ENCODE assay signal across 10 cellular contexts in genomic region chr4:40333921-40334352, GRCh38. TPM values are rescaled to one million over a fixed set of nuclear protein-coding genes. Genes with fewer than 3 reads are reported as not detected.
DNase-seq lines count a peak whose midpoint lies in the region; ATAC-seq and TF ChIP-seq lines count a peak whose summit lies in the region.
"Had no signal": no experiment of that assay in that cellular context is flagged by ENCODE, and none has a peak within 500 bp of the region (broad histone marks: within the 10 kb centered on the region; RNA-seq: fewer than 3 reads in every experiment).

No MANE protein-coding gene starts in this region.

- under 1% methylated on average over 8 of the region's 8 CpGs for WGBS in SK-N-SH (ENCODE audit: low lambda C conversion rate)

- H3K27me3 ChIP-seq in BJ (ENCODE audit: control insufficient read depth, insufficient read depth, low read length) (0 out of 2 replicates have a peak, but pooled peaks cover 1% of the 10 kb centered on the region), SK-N-SH (ENCODE audit: insufficient read depth) (no peaks in the 10 kb centered on the region)

- peak; percentile 47 to 78; a peak in 2 of 4 replicates for TF ChIP-seq EP300 in SK-N-SH (IDR thresholded peaks at IDR 0.05; ENCODE audit: borderline replicate concordance in 1 of 2, low read depth in 1 of 2, low read length in 1 of 2)

- H3F3A ChIP-seq in SK-N-SH (replicated peaks; ENCODE audit: insufficient read depth) = peaks cover 5% of the 10 kb centered on the region

- no peak; the same call in 1 of the 2 replicates for TF ChIP-seq RAD21 in SK-N-SH (IDR thresholded peaks at IDR 0.05; ENCODE audit: low read length)

- no peaks in the 10 kb centered on the region for H3K36me3 ChIP-seq in BJ (ENCODE audit: control insufficient read depth, insufficient read depth, low read length)
- no peaks in the 10 kb centered on the region for H3K36me3 ChIP-seq in SK-N-SH (replicated peaks in 1 of 2; ENCODE audit: control insufficient read depth in 1 of 2, insufficient read depth in 2 of 2, low read length in 1 of 2)

- no peaks in the 10 kb centered on the region for H3K36me3 Mint-ChIP-seq in activated naive CD4-positive, alpha-beta T cell treated with anti-CD3 and anti-CD28 coated beads, Interleukin-2, amount 50 U/mL, for 72 hours

- CTCF ChIA-PET in BJ (lab: Yijun Ruan, JAX) = interaction anchor here (0.5 to 2.9 kb wide), 4 partner anchors 9 to 1385 kb away, joined by 3 to 22 read pairs (median 9); partner anchors contain the start of gene N4BP2
- CTCF ChIA-PET in SK-N-SH (lab: Yijun Ruan, JAX) = interaction anchor here (1.3 to 6.9 kb wide), 5 partner anchors 8 to 278 kb away, joined by 3 to 32 read pairs (median 4); partner anchors contain the start of gene N4BP2

- H3K4me1 ChIP-seq in SK-N-SH (ENCODE audit: control insufficient read depth in 1 of 2, insufficient read depth in 2 of 2, low read depth in 1 of 2, low read length in 1 of 2) = peaks cover 25 to 35% of the 10 kb centered on the region in 2 experiments

- peaks cover 0 to 4% of the 10 kb centered on the region in 2 donors for H3K9me3 Mint-ChIP-seq in activated naive CD4-positive, alpha-beta T cell treated with anti-CD3 and anti-CD28 coated beads, Interleukin-2, amount 50 U/mL, for 72 hours

- H3K9me2 ChIP-seq in SK-N-SH = no peaks in the 10 kb centered on the region

- no peak overlapping the region for H3K4me3 ChIP-seq in BJ (ENCODE audit: low read depth, low read length)
- H3K4me3 ChIP-seq in SK-N-SH (ENCODE audit: low read depth in 2 of 2, low read length in 1 of 2) = no peak overlapping the region

- TF ChIP-seq CTCF in BJ (IDR thresholded peaks at IDR 0.05; ENCODE audit: insufficient read depth, low read depth, low read length) (no peak), SK-N-SH (IDR thresholded peaks at IDR 0.05) (no peak)

- H4K20me1 ChIP-seq in SK-N-SH (ENCODE audit: insufficient read depth) = no peaks in the 10 kb centered on the region

- H3K27ac Mint-ChIP-seq in activated naive CD4-positive, alpha-beta T cell treated with anti-CD3 and anti-CD28 coated beads, Interleukin-2, amount 50 U/mL, for 72 hours = no peak overlapping the region

- H3K27ac ChIP-seq in SK-N-SH (ENCODE audit: low read depth in 2 of 2, low read length in 1 of 2) = peak overlapping the region; percentile 53 to 84

- H2AFZ ChIP-seq in SK-N-SH (ENCODE audit: low read depth) = peak overlapping the region; percentile 78

- no peak for ATAC-seq in HG03565 (IDR thresholded peaks at IDR 0.05; ENCODE audit: unreplicated experiment)
- ATAC-seq in activated naive CD4-positive, alpha-beta T cell treated with anti-CD3 and anti-CD28 coated beads, Interleukin-2, amount 50 U/mL, for 72 hours = no peak

- no peak overlapping the region for H3K9ac ChIP-seq in SK-N-SH

- DNase-seq in BJ (ENCODE audit: low read depth) (peak; percentile 46), LoVo (ENCODE audit: low spot score) (peak; percentile 47), SK-N-SH (peak; percentile 72), iPS-NIHi7 (ENCODE audit: extremely low spot score) (peak; percentile 50), activated gamma-delta T cell (lab: John Stamatoyannopoulos, UW) (no peak)
- DNase-seq in stimulated activated CD4-positive, alpha-beta T cell treated with anti-CD3 and anti-CD28 coated beads, Interleukin-12 subunit alpha, Interleukin-12 subunit beta, amount 100 ng/mL, for 4 hours = no peak
- DNase-seq in activated naive CD4-positive, alpha-beta T cell treated with anti-CD3 and anti-CD28 coated beads, Interleukin-2, amount 50 U/mL, for 72 hours (ENCODE audit: low spot score in 2 of 2) = no peak
- DNase-seq: NCI-H2081 treated with DMSO at 0.1 percent for 48 hours; stimulated activated naive CD4-positive, alpha-beta T cell had no signal

- H3K79me2 ChIP-seq in SK-N-SH (ENCODE audit: insufficient read depth) = no peaks in the 10 kb centered on the region

- H3K4me2 ChIP-seq in SK-N-SH = peak overlapping the region; percentile 59

- POLR2A ChIA-PET in BJ (lab: Charles Lee) = interaction anchor here (1.0 kb wide), 1 partner anchor 12 kb away, joined by 3 read pairs; no protein-coding TSS in a partner anchor
- POLR2A ChIA-PET in SK-N-SH (lab: Yijun Ruan, JAX) = no interaction called here

- H3K9me3 ChIP-seq in SK-N-SH = no peaks in the 10 kb centered on the region

TF ChIP-seq in SK-N-SH, 30 proteins besides CTCF, POLR2A, EP300 and RAD21 (continues in another document):
- TF ChIP-seq RXRA (IDR thresholded peaks at IDR 0.05; ENCODE audit: borderline replicate concordance, low read depth) (no peak), MAX (IDR thresholded peaks at IDR 0.05; ENCODE audit: low read depth) (no peak), GABPA (IDR thresholded peaks at IDR 0.05; ENCODE audit: low read depth) (no peak), RFX5 (IDR thresholded peaks at IDR 0.05; ENCODE audit: low read length) (no peak), MEF2A (IDR thresholded peaks at IDR 0.05; ENCODE audit: borderline replicate concordance, low read depth) (no peak), SIN3A (IDR thresholded peaks at IDR 0.05; ENCODE audit: borderline replicate concordance, low read depth, low read length) (no peak), FOXM1 (IDR thresholded peaks at IDR 0.05; ENCODE audit: low read depth) (no peak), JUND (IDR thresholded peaks at IDR 0.05) (peak; percentile 91), USF2 (IDR thresholded peaks at IDR 0.05; ENCODE audit: borderline replicate concordance, low read depth, low read length) (no peak), SMC3 (IDR thresholded peaks at IDR 0.05; ENCODE audit: low read depth, low read length) (no peak), CHD2 (IDR thresholded peaks at IDR 0.05; ENCODE audit: low read length, partially characterized antibody) (peak; percentile 69), TEAD4 (IDR thresholded peaks at IDR 0.05; ENCODE audit: borderline replicate concordance, insufficient read depth) (no peak), IRF3 (IDR thresholded peaks at IDR 0.05; ENCODE audit: low read depth, low read length) (no peak), USF1 (IDR thresholded peaks at IDR 0.05; ENCODE audit: borderline replicate concordance, low read depth) (no peak), REST (IDR thresholded peaks at IDR 0.05; ENCODE audit: low read depth, low read length) (peak; percentile 65; the same call in 1 of the 2 replicates), NFIC (IDR thresholded peaks at IDR 0.05; ENCODE audit: borderline replicate concordance) (no peak)

RNA-seq across cellular contexts. Expression of gene CHRNA9, which starts 1.2 kb away (rescaled TPM):
- polyA plus RNA-seq in BJ (2011; rRNA removed) = 0.12 TPM in 1 of 2 replicates, not detected in the other
- not detected in 2 replicates for polyA minus RNA-seq in BJ (2011; rRNA and poly(A)+ RNA removed)
- 0.05 and 0.26 TPM in 2 replicates for polyA plus RNA-seq in SK-N-SH (2012; rRNA removed)
- 0.14 and 0.15 TPM in 2 replicates for polyA plus RNA-seq in SK-N-SH (2012; cell fraction: cytosol; rRNA removed)
- 0.05 and 0.07 TPM in 2 replicates for polyA plus RNA-seq in SK-N-SH (2012; cell fraction: nucleus; rRNA removed)
- not detected for total RNA-seq in activated naive CD4-positive, alpha-beta T cell treated with anti-CD3 and anti-CD28 coated beads, Interleukin-2, amount 50 U/mL, for 72 hours

Comparison
In these comparisons a context has a peak if more than half of its experiments do, and no peak if none do; other contexts are left out.
1. DNase-seq: peak in BJ (single experiment), LoVo (single experiment), SK-N-SH (single experiment) and iPS-NIHi7 (single experiment); none in stimulated activated CD4-positive, alpha-beta T cell treated with anti-CD3 and anti-CD28 coated beads, Interleukin-12 subunit alpha, Interleukin-12 subunit beta, amount 100 ng/mL, for 4 hours (single experiment), activated gamma-delta T cell (single experiment) and activated naive CD4-positive, alpha-beta T cell treated with anti-CD3 and anti-CD28 coated beads, Interleukin-2, amount 50 U/mL, for 72 hours (0 of 2).